8 cellular contexts compared by ENCODE assay signal in genomic region chr3:57691411-57692133, GRCh38. TPM values are rescaled to one million over a fixed set of nuclear protein-coding genes. Genes with fewer than 3 reads are reported as not detected.
DNase-seq lines count a peak whose midpoint lies in the region; ATAC-seq and TF ChIP-seq lines count a peak whose summit lies in the region.

No MANE protein-coding gene starts in this region.

- H3K27me3 ChIP-seq in HUES64 (ENCODE audit: insufficient read depth, low read length) (no peaks in the 10 kb centered on the region), left lung (no peaks in the 10 kb centered on the region), suprapubic skin (no peaks in the 10 kb centered on the region)

- ATAC-seq in left lung (no peak), HG02973 (IDR thresholded peaks at IDR 0.05; ENCODE audit: unreplicated experiment) (no peak), HG03520 (IDR thresholded peaks at IDR 0.05; ENCODE audit: unreplicated experiment) (no peak)

- intact Hi-C loops in left lung (cut with DNase I), result no loop called here

- H3K4me3 ChIP-seq in HUES64 (ENCODE audit: low read length) (peak overlapping the region; percentile 98), left lung (peak overlapping the region; percentile 95), suprapubic skin (peak overlapping the region; percentile 97)

- H3K4me1 ChIP-seq in HUES64 (ENCODE audit: insufficient read depth, low read length) (peaks cover 4% of the 10 kb centered on the region; the same call in 1 of the 2 replicates), left lung (peaks cover 6 to 54% of the 10 kb centered on the region in 2 donors), suprapubic skin (peaks cover 43% of the 10 kb centered on the region)

- no peak for TF ChIP-seq POLR2A in suprapubic skin (IDR thresholded peaks at IDR 0.05)

- TF ChIP-seq EP300 in suprapubic skin (IDR thresholded peaks at IDR 0.05), result no peak

- H3K36me3 ChIP-seq in HUES64 (ENCODE audit: insufficient read depth, low read length) (no peaks in the 10 kb centered on the region), left lung (no peaks in the 10 kb centered on the region), suprapubic skin (no peaks in the 10 kb centered on the region)

- TF ChIP-seq CTCF in 22Rv1 (IDR thresholded peaks at IDR 0.05) (no peak), left lung (IDR thresholded peaks at IDR 0.05) (no peak), suprapubic skin (IDR thresholded peaks at IDR 0.05) (no peak)

- 38% methylated on average over 19 of the region's 19 CpGs for WGBS in HUES64
- WGBS in adipose tissue, 3 donors, result 8 to 29% (median 10%) methylated on average over 19 of the region's 19 CpGs
- 15% methylated on average over 18 of the region's 19 CpGs for WGBS in suprapubic skin

- H3K27ac ChIP-seq in 22Rv1 (peak overlapping the region; percentile 88), HUES64 (ENCODE audit: low read depth, low read length) (no peak overlapping the region), adipose tissue (ENCODE audit: low read depth, low read length) (peak overlapping the region; percentile 58), left lung (peak overlapping the region; percentile 99 to 100), suprapubic skin (peak overlapping the region; percentile 99)

- peak overlapping the region; percentile 95 for H3K9ac ChIP-seq in HUES64 (ENCODE audit: low read depth, low read length)

- no peaks in the 10 kb centered on the region for H3K9me3 ChIP-seq in HUES64 (ENCODE audit: insufficient read depth, low read depth, low read length)
- H3K9me3 ChIP-seq in left lung, result no peaks in the 10 kb centered on the region
- H3K9me3 ChIP-seq in suprapubic skin, result no peaks in the 10 kb centered on the region

- DNase-seq in left lung (no peak), suprapubic skin (ENCODE audit: low spot score in 2 of 2) (no peak), NCI-H1436 treated with DMSO at 0.1 percent for 48 hours (lab: John Stamatoyannopoulos, UW) (no peak)

RNA-seq across cellular contexts. Expression of gene DENND6A, which starts 1.3 kb away (rescaled TPM):
- polyA plus RNA-seq in HUES64 (2013, experiment 1 of 2), result 9.1 TPM
- 11.0 TPM for polyA plus RNA-seq in HUES64 (2013, experiment 2 of 2)
- polyA plus RNA-seq in adipose tissue, result 10 to 100 TPM in 1 of 3 donors, 1 to 10 TPM in 2; 3.1 to 11.6 (median 6.8) TPM
- total RNA-seq in left lung, result 10 to 100 TPM; 21.8 to 27.0 TPM
- total RNA-seq in suprapubic skin, result 10 to 100 TPM; 17.4 to 26.9 (median 18.8) TPM
